Comparison of ENCODE assay signal across 7 cellular contexts in genomic region chr1:2257245-2257627, GRCh38. TPM values are rescaled to one million over a fixed set of nuclear protein-coding genes. Genes with fewer than 3 reads are reported as not detected.
DNase-seq lines count a peak whose midpoint lies in the region; ATAC-seq lines count a peak whose summit lies in the region.

No MANE protein-coding gene starts in this region.

- ATAC-seq in esophagus mucosa (no peak), HG02798 (IDR thresholded peaks at IDR 0.05; ENCODE audit: poor library complexity, unreplicated experiment) (no peak), GM21367 (IDR thresholded peaks at IDR 0.05; ENCODE audit: unreplicated experiment) (no peak)

- DNase-seq in GM23248: peak; percentile 58
- peak in 52 of 56 donors; percentile 34 to 91 (median 72) for DNase-seq in amygdala (lab: John Stamatoyannopoulos, UW)
- peak in 39 of 51 donors; percentile 38 to 89 (median 73) for DNase-seq in hypothalamus (lab: John Stamatoyannopoulos, UW)

- WGBS in GM23248 (ENCODE audit: low coverage in 1 of 2, low lambda C conversion rate in 2 of 2, missing lambda C conversion rate in 2 of 2), 2 experiments: 43 to 49% methylated on average over 19 to 20 of the region's 20 CpGs

- H3K79me2 ChIP-seq in GM23248 (ENCODE audit: insufficient read depth): peaks cover 100% of the 10 kb centered on the region

- H3K4me3 ChIP-seq in GM23248: peak overlapping the region; percentile 29; the same call in 1 of the 2 replicates
- H3K4me3 ChIP-seq in skeletal muscle tissue (ENCODE audit: low read length in 3 of 3): peak overlapping the region in 2 of 3 donors; percentile 41 to 43

- H3K9ac ChIP-seq in GM23248 (0 out of 2 replicates have a peak overlapping the region, but pooled peaks have one; percentile 5), skeletal muscle tissue (ENCODE audit: low read depth in 1 of 3, low read length in 3 of 3) (no peak overlapping the region)

- H3K27me3 ChIP-seq in GM23248 (replicated peaks; ENCODE audit: insufficient read depth) (no peaks in the 10 kb centered on the region), skeletal muscle tissue (ENCODE audit: control insufficient read depth in 3 of 3, insufficient read depth in 3 of 3, low read length in 3 of 3) (no peaks in the 10 kb centered on the region)

- peaks cover 35% of the 10 kb centered on the region for H4K20me1 ChIP-seq in GM23248 (ENCODE audit: insufficient read depth)

- H2AFZ ChIP-seq in GM23248: no peak overlapping the region

- in situ Hi-C loops in GM23248 (cut with MboI): no loop called here

- H3K9me3 ChIP-seq in GM23248 (ENCODE audit: low read depth) (no peaks in the 10 kb centered on the region), skeletal muscle tissue (ENCODE audit: control insufficient read depth in 3 of 3, low read length in 3 of 3) (peaks cover 0 to 3% (median 0%) of the 10 kb centered on the region in 3 donors)

- H3K9me2 ChIP-seq in GM23248 (ENCODE audit: insufficient read depth): no peaks in the 10 kb centered on the region

- peak overlapping the region; percentile 73 for H3K27ac ChIP-seq in GM23248
- no peak overlapping the region for H3K27ac ChIP-seq in skeletal muscle tissue (ENCODE audit: low read depth, low read length)

- H3F3A ChIP-seq in GM23248 (ENCODE audit: insufficient read depth): peaks cover 50% of the 10 kb centered on the region

- peak overlapping the region; percentile 29 for H3K4me2 ChIP-seq in GM23248 (ENCODE audit: unreplicated experiment)

- H3K4me1 ChIP-seq in GM23248 (ENCODE audit: insufficient read depth) (peaks cover 30% of the 10 kb centered on the region), skeletal muscle tissue (ENCODE audit: control insufficient read depth in 3 of 3, insufficient read depth in 3 of 3, low read length in 3 of 3) (peaks cover 32 to 45% (median 34%) of the 10 kb centered on the region in 3 donors)

- no peaks in the 10 kb centered on the region for H3K36me3 ChIP-seq in GM23248 (ENCODE audit: low read depth)
- H3K36me3 ChIP-seq in skeletal muscle tissue (ENCODE audit: control insufficient read depth in 3 of 3, insufficient read depth in 3 of 3, low read length in 3 of 3): peaks cover 0 to 8% (median 0%) of the 10 kb centered on the region in 3 donors

RNA-seq across cellular contexts. Expression of gene SKI, which starts 29.1 kb away (rescaled TPM):
- total RNA-seq in GM23248 (2014; rRNA removed; shearing (Covaris generic)): 23.1 and 26.8 TPM in 2 replicates
- 3.8 and 4.0 TPM in 2 replicates for polyA plus RNA-seq in GM23248 (2016; fragmentation: Nextera tagmentation; extraction: Ambion mirVana)
- total RNA-seq in skeletal muscle tissue (19.3 TPM), esophagus mucosa (21.6 TPM)
